ENCODE assay signal across 8 cellular contexts in genomic region chr2:72862239-72862988, GRCh38. TPM values are rescaled to one million over a fixed set of nuclear protein-coding genes. Genes with fewer than 3 reads are reported as not detected.
A peak's percentile ranks its signal among the peaks of the same experiment; 100 is the strongest.
DNase-seq lines count a peak whose midpoint lies in the region; ATAC-seq, FAIRE-seq and TF ChIP-seq lines count a peak whose summit lies in the region.

No MANE protein-coding gene starts in this region.

- DNase-seq in AG20443 (ENCODE audit: low spot score): peak; percentile 97
- peak; percentile 96 for DNase-seq in NCI-H2227 treated with DMSO at 0.1 percent for 48 hours (lab: John Stamatoyannopoulos, UW)
- peak; percentile 75 for DNase-seq in activated CD4-positive, CD25-positive, alpha-beta regulatory T cell treated with anti-CD3 and anti-CD28 coated beads, Interleukin-2, amount 50 U/mL, for 16 hours (ENCODE audit: low read depth, low spot score)
- DNase-seq in central memory CD8-positive, alpha-beta T cell (ENCODE audit: low spot score in 2 of 2): peak; percentile 76 to 85
- peak; percentile 56 for DNase-seq in keratinocyte (ENCODE audit: low read depth, low spot score)
- peak; percentile 76 to 85 for DNase-seq in stimulated activated CD4-positive, alpha-beta T cell treated with anti-CD3 and anti-CD28 coated beads, Interleukin-15, amount 100 ng/mL, for 48 hours (ENCODE audit: low read depth in 2 of 2)

- peak; percentile 98 to 100 (median 99) for TF ChIP-seq CTCF in keratinocyte (optimal IDR thresholded peaks at IDR 0.05 in 1 of 3, IDR thresholded peaks at IDR 0.05 in 1 of 3, conservative IDR thresholded peaks at IDR 0.05 in 1 of 3; ENCODE audit: extremely low read depth in 1 of 3, insufficient read depth in 2 of 3, low read length in 3 of 3)

- peak; percentile 58 for FAIRE-seq in keratinocyte (lab: Jason Lieb, UNC)

- H3K36me3 ChIP-seq in keratinocyte (ENCODE audit: control insufficient read depth in 2 of 2, extremely low read depth in 1 of 2, insufficient read depth in 2 of 2, low read length in 2 of 2): no peaks in the 10 kb centered on the region

- no peak overlapping the region for H3K27ac Mint-ChIP-seq in central memory CD8-positive, alpha-beta T cell (ENCODE audit: low read depth)

- H3K9me3 ChIP-seq in keratinocyte (ENCODE audit: control insufficient read depth, low read depth, low read length): no peaks in the 10 kb centered on the region

- ATAC-seq in GM18909 (IDR thresholded peaks at IDR 0.05; ENCODE audit: poor library complexity, unreplicated experiment): peak; percentile 91
- peak; percentile 89 for ATAC-seq in HG03175 (IDR thresholded peaks at IDR 0.05; ENCODE audit: unreplicated experiment)
- ATAC-seq in central memory CD8-positive, alpha-beta T cell (replicated peaks; ENCODE audit: extremely low read depth, poor library complexity, severe bottlenecking): peak; percentile 89

- H3K9me3 Mint-ChIP-seq in central memory CD8-positive, alpha-beta T cell: no peaks in the 10 kb centered on the region

- H3K4me1 Mint-ChIP-seq in central memory CD8-positive, alpha-beta T cell: peaks cover 9% of the 10 kb centered on the region

- H3K9ac ChIP-seq in keratinocyte (ENCODE audit: control insufficient read depth, extremely low read depth, insufficient read depth, low read length): no peak overlapping the region

- H3K4me1 ChIP-seq in keratinocyte (ENCODE audit: control insufficient read depth, extremely low read depth, insufficient read depth, low read length): peaks cover 18% of the 10 kb centered on the region

- H4K20me1 ChIP-seq in keratinocyte (ENCODE audit: control insufficient read depth, extremely low read depth, insufficient read depth, low read length): no peaks in the 10 kb centered on the region

- H3K36me3 Mint-ChIP-seq in central memory CD8-positive, alpha-beta T cell (ENCODE audit: insufficient read depth): peaks cover 3% of the 10 kb centered on the region

- dilution Hi-C loops in keratinocyte (cut with MboI; ENCODE audit: extremely low pct_ligation_motif_present, low sequenced_read_pairs): no loop called here

- no peaks in the 10 kb centered on the region for H3K79me2 ChIP-seq in keratinocyte (ENCODE audit: control insufficient read depth, insufficient read depth, low read length)

- peak overlapping the region; percentile 90 for H2AFZ ChIP-seq in keratinocyte (ENCODE audit: control insufficient read depth, low read length)

- H3K9me1 ChIP-seq in keratinocyte (ENCODE audit: control insufficient read depth, extremely low read depth, insufficient read depth, low read length): no peaks in the 10 kb centered on the region

- H3K4me3 ChIP-seq in keratinocyte (ENCODE audit: control insufficient read depth in 2 of 3, extremely low read depth in 1 of 3, insufficient read depth in 2 of 3, low read depth in 1 of 3, low read length in 3 of 3): peak overlapping the region; percentile 25 to 68 (median 29)

- H3K27me3 Mint-ChIP-seq in central memory CD8-positive, alpha-beta T cell: peaks cover 76% of the 10 kb centered on the region

- H3K27me3 ChIP-seq in keratinocyte (ENCODE audit: control insufficient read depth, extremely low read depth, insufficient read depth, low read length): no peaks in the 10 kb centered on the region

- H3K4me3 Mint-ChIP-seq in central memory CD8-positive, alpha-beta T cell: peak overlapping the region; percentile 36

- no peak overlapping the region for H3K27ac ChIP-seq in keratinocyte (ENCODE audit: control insufficient read depth, insufficient read depth, low read length)

- peak overlapping the region; percentile 98 for H3K4me2 ChIP-seq in keratinocyte (ENCODE audit: control insufficient read depth, extremely low read depth, insufficient read depth, low read depth, low read length)

RNA-seq across cellular contexts. Expression of gene SPR, which starts 24.8 kb away (rescaled TPM):
- polyA plus RNA-seq in keratinocyte: 25.1 to 33.9 TPM (median 26.0 TPM) in 3 replicates
- polyA plus RNA-seq in keratinocyte (2011; ENCODE audit: low read depth): 9.1 TPM
- polyA plus RNA-seq in keratinocyte (2011; cell fraction: cytosol; rRNA removed): 27.6 and 36.6 TPM in 2 replicates
- 16.2 and 16.4 TPM in 2 replicates for polyA plus RNA-seq in keratinocyte (2011; cell fraction: nucleus; rRNA removed)
- polyA plus RNA-seq in keratinocyte (2012; ENCODE audit: low replicate concordance): 18.2 and 37.1 TPM in 2 replicates
- 11.7 to 13.8 TPM (median 12.2 TPM) in 3 replicates for polyA minus RNA-seq in keratinocyte
- polyA minus RNA-seq in keratinocyte (2011; cell fraction: cytosol; rRNA and poly(A)+ RNA removed): 16.5 TPM
- polyA minus RNA-seq in keratinocyte (2011; cell fraction: nucleus; rRNA and poly(A)+ RNA removed): 4.0 and 4.5 TPM in 2 replicates

RNA-seq across cellular contexts. Expression of gene EXOC6B, which starts 36.6 kb away (rescaled TPM):
- 35.7 to 43.3 TPM (median 37.3 TPM) in 3 replicates for polyA plus RNA-seq in keratinocyte
- polyA plus RNA-seq in keratinocyte (2011; ENCODE audit: low read depth): 40.0 TPM
- polyA plus RNA-seq in keratinocyte (2011; cell fraction: cytosol; rRNA removed): 23.3 and 36.9 TPM in 2 replicates
- 52.8 TPM in 2 replicates for polyA plus RNA-seq in keratinocyte (2011; cell fraction: nucleus; rRNA removed)
- polyA plus RNA-seq in keratinocyte (2012; ENCODE audit: low replicate concordance): 25.6 and 29.0 TPM in 2 replicates
- 104 to 141 TPM (median 110 TPM) in 3 replicates for polyA minus RNA-seq in keratinocyte
- polyA minus RNA-seq in keratinocyte (2011; cell fraction: cytosol; rRNA and poly(A)+ RNA removed): 84.6 TPM
- 95.6 and 144 TPM in 2 replicates for polyA minus RNA-seq in keratinocyte (2011; cell fraction: nucleus; rRNA and poly(A)+ RNA removed)

RNA-seq across cellular contexts. Expression of gene EMX1, which starts 54.9 kb away (rescaled TPM):
- polyA plus RNA-seq in keratinocyte: not detected in 3 replicates
- not detected for polyA plus RNA-seq in keratinocyte (2011; ENCODE audit: low read depth)
- polyA plus RNA-seq in keratinocyte (2011; cell fraction: cytosol; rRNA removed): not detected in 2 replicates
- not detected in 2 replicates for polyA plus RNA-seq in keratinocyte (2011; cell fraction: nucleus; rRNA removed)
- 0.06 TPM in 1 of 2 replicates, not detected in the other for polyA plus RNA-seq in keratinocyte (2012; ENCODE audit: low replicate concordance)
- not detected in 3 replicates for polyA minus RNA-seq in keratinocyte
- polyA minus RNA-seq in keratinocyte (2011; cell fraction: cytosol; rRNA and poly(A)+ RNA removed): not detected
- polyA minus RNA-seq in keratinocyte (2011; cell fraction: nucleus; rRNA and poly(A)+ RNA removed): not detected in 2 replicates
